In genomic region chr10:43667317-43667731, GRCh38 we compare ENCODE assay signal across 8 cellular contexts. TPM values are rescaled to one million over a fixed set of nuclear protein-coding genes. Genes with fewer than 3 reads are reported as not detected.
A peak's percentile ranks its signal among the peaks of the same experiment; 100 is the strongest.
DNase-seq lines count a peak whose midpoint lies in the region; ATAC-seq and TF ChIP-seq lines count a peak whose summit lies in the region.

No MANE protein-coding gene starts in this region.

- peaks cover 0 to 59% (median 4%) of the 10 kb centered on the region in 4 donors for H3K27me3 ChIP-seq in esophagus squamous epithelium

- no peaks in the 10 kb centered on the region for H3K36me3 Mint-ChIP-seq in natural killer cell

- no peaks in the 10 kb centered on the region for H3K9me3 ChIP-seq in esophagus squamous epithelium

- TF ChIP-seq CTCF in AG09319 (IDR thresholded peaks at IDR 0.05; ENCODE audit: low read depth, low read length) (peak; percentile 46), HFF-Myc (IDR thresholded peaks at IDR 0.05; ENCODE audit: low read depth, low read length, missing control alignments) (peak; percentile 38), esophagus squamous epithelium (IDR thresholded peaks at IDR 0.05) (peak in 2 of 6 experiments; percentile 8 to 23), natural killer cell (IDR thresholded peaks at IDR 0.05) (no peak)

- H3K36me3 ChIP-seq in esophagus squamous epithelium, result no peaks in the 10 kb centered on the region

- no peak overlapping the region for H3K27ac ChIP-seq in esophagus squamous epithelium

- no peak for TF ChIP-seq POLR2A in esophagus squamous epithelium (IDR thresholded peaks at IDR 0.05)

- H3K27me3 Mint-ChIP-seq in natural killer cell (ENCODE audit: low read depth in 2 of 2), result peaks cover 8 to 12% of the 10 kb centered on the region in 2 donors

- intact Hi-C loops in esophagus squamous epithelium (cut with DNase I), result no loop called here
- intact Hi-C loops in natural killer cell (cut with micrococcal nuclease), result no loop called here

- H3K4me3 Mint-ChIP-seq in natural killer cell, result peak overlapping the region; percentile 81

- WGBS in esophagus squamous epithelium, 2 donors, result 5 to 24% methylated on average over 12 to 29 of the region's 35 CpGs

- H3K27ac Mint-ChIP-seq in natural killer cell, result peak overlapping the region in 1 of 2 donors; percentile 54

- H3K4me1 Mint-ChIP-seq in natural killer cell, result peaks cover 17 to 18% of the 10 kb centered on the region in 2 donors

- peak overlapping the region; percentile 12; the same call in 1 of the 2 replicates for H3K4me3 ChIP-seq in HFF-Myc (replicated peaks; ENCODE audit: low read depth, low read length)
- peak overlapping the region in 3 of 4 donors; percentile 21 to 52 (median 36) for H3K4me3 ChIP-seq in esophagus squamous epithelium

- peaks cover 0 to 12% (median 0%) of the 10 kb centered on the region in 3 donors for H3K4me1 ChIP-seq in esophagus squamous epithelium

- no peaks in the 10 kb centered on the region for H3K9me3 Mint-ChIP-seq in natural killer cell

- DNase-seq in AG09319 (ENCODE audit: extremely low read depth, low read depth), result no peak
- no peak for DNase-seq in HFF-Myc (ENCODE audit: extremely low read depth, low read depth)
- no peak for DNase-seq in esophagus squamous epithelium (lab: John Stamatoyannopoulos, UW)
- no peak for DNase-seq in natural killer cell
- no peak for DNase-seq in SW480 (ENCODE audit: low spot score)
- DNase-seq in activated CD8-positive, alpha-beta memory T cell treated with anti-CD3 and anti-CD28 coated beads for 24 hours, result no peak
- no peak for DNase-seq in cerebellum (ENCODE audit: low spot score)

- ATAC-seq in natural killer cell, result peak; percentile 24 to 78 (median 77)
- ATAC-seq in GM18502 (IDR thresholded peaks at IDR 0.05; ENCODE audit: poor library complexity, unreplicated experiment), result no peak

RNA-seq across cellular contexts. Expression of gene ZNF32, which starts 18.6 kb away (rescaled TPM):
- total RNA-seq in esophagus squamous epithelium (10 to 100 TPM; 10.1 to 38.0 (median 19.3) TPM), natural killer cell (10 to 100 TPM; 19.1 to 28.9 (median 26.2) TPM), cerebellum (28.5 TPM)
